In genomic region chr13:40495620-40496001, GRCh38 we compare ENCODE assay signal across 1 cellular context.
TF ChIP-seq lines count a peak whose summit lies in the region.

No MANE protein-coding gene starts in this region.

TF ChIP-seq in GM23338, 12 proteins besides CTCF, POLR2A, EP300 and RAD21:
- TF ChIP-seq EZH2 (IDR thresholded peaks at IDR 0.05; ENCODE audit: low read depth, unreplicated experiment): no peak
